18 cellular contexts compared by ENCODE assay signal in genomic region chr4:97330915-97331314, GRCh38.
DNase-seq lines count a peak whose midpoint lies in the region; TF ChIP-seq lines count a peak whose summit lies in the region.
"Had no signal": no experiment of that assay in that cellular context is flagged by ENCODE, and none has a peak within 500 bp of the region (broad histone marks: within the 10 kb centered on the region; RNA-seq: fewer than 3 reads in every experiment).

No MANE protein-coding gene starts in this region.

- no peak overlapping the region for H3K4ac ChIP-seq in H9 (ENCODE audit: low read depth, low read length)

- TF ChIP-seq EP300 in suprapubic skin (IDR thresholded peaks at IDR 0.05): no peak

- no peak overlapping the region for H3K4me3 Mint-ChIP-seq in H9
- H3K4me3 Mint-ChIP-seq: CD4-positive, CD25-positive, alpha-beta regulatory T cell; GM23338; HFFc6 had no signal

- no peak overlapping the region for H4K5ac ChIP-seq in H9 (ENCODE audit: insufficient read length, low read depth, low read length)

- no peak overlapping the region for H2BK12ac ChIP-seq in H9 (ENCODE audit: insufficient read length, low read depth, low read length)

- no CpG with 5 or more reads among the region's 1 CpG for WGBS in H9 (ENCODE audit: extremely low coverage, insufficient read length, low lambda C conversion rate)
- WGBS in suprapubic skin: 21% methylated on average over 1 of the region's 1 CpG

- H2AFZ ChIP-seq in H9 (ENCODE audit: low read length): no peak overlapping the region
- H2AFZ ChIP-seq: GM23338 had no signal

- H3K27me3 ChIP-seq in H9 (ENCODE audit: insufficient read depth, low read length) (no peaks in the 10 kb centered on the region), suprapubic skin (no peaks in the 10 kb centered on the region)
- H3K27me3 ChIP-seq: BLaER1 treated with 17β-estradiol and CSF1 and Interleukin-3, amounts not matched to agents 10 nM and 100 nM had no signal

- TF ChIP-seq CTCF in H9 (conservative IDR thresholded peaks at IDR 0.05) (no peak), suprapubic skin (IDR thresholded peaks at IDR 0.05) (no peak)

- H3K9me3 ChIP-seq in H9 (ENCODE audit: control insufficient read depth, low read depth, low read length) (no peaks in the 10 kb centered on the region), suprapubic skin (no peaks in the 10 kb centered on the region)

- no peak overlapping the region for H4K8ac ChIP-seq in H9 (replicated peaks; ENCODE audit: insufficient read length, low read depth, low read length)

- no peaks in the 10 kb centered on the region for H3K79me1 ChIP-seq in H9 (ENCODE audit: insufficient read depth, low read depth, low read length, poor library complexity, severe bottlenecking)

- H3K4me3 ChIP-seq in suprapubic skin: no peak overlapping the region
- H3K4me3 ChIP-seq: BLaER1 treated with 17β-estradiol and CSF1 and Interleukin-3, amounts not matched to agents 10 nM and 100 nM; GM23338 had no signal

- H2BK15ac ChIP-seq in H9 (ENCODE audit: low read depth, low read length): no peak overlapping the region

- H2BK20ac ChIP-seq in H9 (ENCODE audit: low read depth, low read length, poor library complexity, severe bottlenecking): no peak overlapping the region

- TF ChIP-seq POLR2A in suprapubic skin (IDR thresholded peaks at IDR 0.05): no peak

- H3K27me3 Mint-ChIP-seq in H9 (ENCODE audit: low read depth): no peaks in the 10 kb centered on the region
- H3K27me3 Mint-ChIP-seq: CD4-positive, CD25-positive, alpha-beta regulatory T cell had no signal

- no peak overlapping the region for H4K91ac ChIP-seq in H9 (ENCODE audit: insufficient read length, low read depth, low read length)

- no peaks in the 10 kb centered on the region for H3K36me3 ChIP-seq in suprapubic skin
- H3K36me3 ChIP-seq: BLaER1 treated with 17β-estradiol and CSF1 and Interleukin-3, amounts not matched to agents 10 nM and 100 nM had no signal

- no peak overlapping the region for H3K14ac ChIP-seq in H9 (ENCODE audit: insufficient read depth, low read length)

- no peak overlapping the region for H3K23ac ChIP-seq in H9 (ENCODE audit: insufficient read length, low read depth, low read length)

- no peak overlapping the region for H3K27ac Mint-ChIP-seq in H9
- H3K27ac Mint-ChIP-seq: CD4-positive, CD25-positive, alpha-beta regulatory T cell; GM23338; HFFc6 had no signal

- H4K20me1 ChIP-seq in H9 (ENCODE audit: control insufficient read depth, insufficient read depth, insufficient read length): no peaks in the 10 kb centered on the region
- H4K20me1 ChIP-seq: BLaER1 treated with 17β-estradiol and CSF1 and Interleukin-3, amounts not matched to agents 10 nM and 100 nM had no signal

- no peak overlapping the region for H2BK5ac ChIP-seq in H9 (ENCODE audit: insufficient read length, low read length)

- DNase-seq in NCI-H1417 (lab: John Stamatoyannopoulos, UW) (peak; percentile 5 to 82 (median 72)), NCI-H1417 treated with DMSO at 0.1 percent for 48 hours (lab: John Stamatoyannopoulos, UW) (no peak), NCI-H187 treated with DMSO at 0.1 percent for 48 hours (lab: John Stamatoyannopoulos, UW) (peak; percentile 86), SK-N-DZ (ENCODE audit: low spot score) (peak; percentile 46), DMS53 treated with DMSO at 0.1 percent for 48 hours (lab: John Stamatoyannopoulos, UW; ENCODE audit: unreplicated experiment) (no peak), H9 (no peak), suprapubic skin (ENCODE audit: low spot score in 2 of 2) (no peak)
- DNase-seq: 8988T; ACHN; CD4-positive, CD25-positive, alpha-beta regulatory T cell; DMS53; EL; H7; HFFc6; IMR-90; KBM-7 had no signal

- H2AK5ac ChIP-seq in H9 (ENCODE audit: insufficient read length, low read length): no peak overlapping the region

- H3K36me3 Mint-ChIP-seq in H9 (ENCODE audit: insufficient read depth in 1 of 3, low read depth in 3 of 3): peaks cover 4 to 9% (median 6%) of the 10 kb centered on the region in 3 experiments; a peak in 3 of 7 replicates
- H3K36me3 Mint-ChIP-seq: CD4-positive, CD25-positive, alpha-beta regulatory T cell had no signal

- no peak overlapping the region for H3K56ac ChIP-seq in H9 (ENCODE audit: insufficient read length, low read depth, low read length)

- 0 out of 4 replicates have a peak, but pooled peaks cover 2 to 5% of the 10 kb centered on the region in 2 experiments for H3K4me1 Mint-ChIP-seq in H9
- H3K4me1 Mint-ChIP-seq: CD4-positive, CD25-positive, alpha-beta regulatory T cell; GM23338 had no signal

- H3T11ph ChIP-seq in H9 (ENCODE audit: low read length): no peak overlapping the region

- H3K9ac ChIP-seq in H9 (ENCODE audit: extremely low read depth, insufficient read length, low read length): no peak overlapping the region
- H3K9ac ChIP-seq: BLaER1 treated with 17β-estradiol and CSF1 and Interleukin-3, amounts not matched to agents 10 nM and 100 nM had no signal

- peaks cover 9 to 13% of the 10 kb centered on the region in 2 experiments; a peak in 4 of 5 replicates for H3K9me3 Mint-ChIP-seq in H9

- no peaks in the 10 kb centered on the region for H3K23me2 ChIP-seq in H9 (ENCODE audit: insufficient read length, low read depth, low read length, poor library complexity, severe bottlenecking)

- no peaks in the 10 kb centered on the region for H3K4me1 ChIP-seq in H9 (ENCODE audit: insufficient read depth, low read length)
- no peaks in the 10 kb centered on the region for H3K4me1 ChIP-seq in suprapubic skin
- H3K4me1 ChIP-seq: BLaER1 treated with 17β-estradiol and CSF1 and Interleukin-3, amounts not matched to agents 10 nM and 100 nM had no signal

- no peak overlapping the region for H2BK120ac ChIP-seq in H9 (ENCODE audit: low read depth, low read length, poor library complexity, severe bottlenecking)

- H3K27ac ChIP-seq in H9 (ENCODE audit: insufficient read length, low read depth, low read length) (no peak overlapping the region), suprapubic skin (no peak overlapping the region)
- H3K27ac ChIP-seq: BLaER1 treated with 17β-estradiol and CSF1 and Interleukin-3, amounts not matched to agents 10 nM and 100 nM had no signal

- no peak overlapping the region for H3K18ac ChIP-seq in H9 (ENCODE audit: insufficient read length, low read depth, low read length)

- H3K79me2 ChIP-seq in H9 (ENCODE audit: insufficient read depth, low read length): no peaks in the 10 kb centered on the region

- no peak overlapping the region for H3K4me2 ChIP-seq in H9 (ENCODE audit: insufficient read depth, insufficient read length, low read length)
- H3K4me2 ChIP-seq: BLaER1 treated with 17β-estradiol and CSF1 and Interleukin-3, amounts not matched to agents 10 nM and 100 nM; GM23338 had no signal

Comparison
In these comparisons a context has a peak if more than half of its experiments do, and no peak if none do; other contexts are left out.
1. DNase-seq: peak in NCI-H1417 (3 of 3), NCI-H187 treated with DMSO at 0.1 percent for 48 hours (single experiment) and SK-N-DZ (single experiment); none in NCI-H1417 treated with DMSO at 0.1 percent for 48 hours (single experiment), DMS53 treated with DMSO at 0.1 percent for 48 hours (single experiment), H9 (single experiment) and suprapubic skin (0 of 2).